11 cellular contexts compared by ENCODE assay signal in genomic region chr6:137978252-137978896, GRCh38.
DNase-seq lines count a peak whose midpoint lies in the region; ATAC-seq and TF ChIP-seq lines count a peak whose summit lies in the region.
"Had no signal": no experiment of that assay in that cellular context is flagged by ENCODE, and none has a peak within 500 bp of the region (broad histone marks: within the 10 kb centered on the region; RNA-seq: fewer than 3 reads in every experiment).

No MANE protein-coding gene starts in this region.

- H4K20me1 ChIP-seq in PC-9 (ENCODE audit: insufficient read depth): no peaks in the 10 kb centered on the region

- BruUV-seq in PC-9 (replicated peaks; lab: Mats Ljungman, UMichigan): no TSS peak

- no peaks in the 10 kb centered on the region for H3K79me2 ChIP-seq in PC-9 (ENCODE audit: low read depth)

- no peaks in the 10 kb centered on the region for H3K9me2 ChIP-seq in PC-9 (ENCODE audit: insufficient read depth)

- H3K4me3 ChIP-seq in PC-9: peak overlapping the region; percentile 23; the same call in 1 of the 2 replicates
- H3K4me3 ChIP-seq: spleen, testis had no signal

- DNase-seq in NCI-H2171 treated with DMSO at 0.1 percent for 48 hours (lab: John Stamatoyannopoulos, UW) (peak; percentile 31), NCI-H2171 (lab: John Stamatoyannopoulos, UW) (no peak), PC-9 (peak; percentile 58 to 99), immature natural killer cell (no peak), activated gamma-delta T cell treated with Interleukin-2 at 50 U/mL for 16 hours (no peak)
- no peak for DNase-seq in NK-92 treated with Interleukin-12 subunit alpha and Interleukin-12 subunit beta, amount 100 ng/mL, for 24 hours (lab: John Stamatoyannopoulos, UW)
- DNase-seq: 8988T, spleen, testis had no signal

- peak overlapping the region; percentile 64 for H3K4me2 ChIP-seq in PC-9

- H3K27ac ChIP-seq in PC-9: peak overlapping the region; percentile 83
- H3K27ac ChIP-seq: spleen, testis had no signal

- H3K9me3 Mint-ChIP-seq in immature natural killer cell: peaks cover 0 to 2% (median 0%) of the 10 kb centered on the region in 6 donors

- H2AFZ ChIP-seq in PC-9: peak overlapping the region; percentile 30

- peak overlapping the region in 4 of 6 donors; percentile 38 to 100 (median 84) for H3K27ac Mint-ChIP-seq in immature natural killer cell

- H3K9me3 ChIP-seq in PC-9 (ENCODE audit: insufficient read depth, low read depth): no peaks in the 10 kb centered on the region
- H3K9me3 ChIP-seq: spleen, testis had no signal

- H3K27me3 Mint-ChIP-seq in immature natural killer cell (ENCODE audit: low read depth in 3 of 3): peaks cover 3 to 12% (median 8%) of the 10 kb centered on the region in 3 donors

- intact Hi-C loops in PC-9 (cut with micrococcal nuclease; ENCODE audit: unreplicated experiment): loop anchor here (1.0 to 10.0 kb wide), 5 partner anchors 23 to 901 kb away; no protein-coding TSS in a partner anchor

- CTCF ChIA-PET in PC-9 (lab: Charles Lee): interaction anchor here (0.6 kb wide), 2 partner anchors 28 to 1733 kb away, joined by 3 to 5 read pairs; no protein-coding TSS in a partner anchor

- POLR2A ChIA-PET in PC-9 (lab: Charles Lee; ENCODE audit: unreplicated experiment): interaction anchor here (0.7 kb wide), 1 partner anchor 803 kb away, joined by 4 read pairs; no protein-coding TSS in a partner anchor

- no peaks in the 10 kb centered on the region for H3K27me3 ChIP-seq in PC-9 (ENCODE audit: insufficient read depth, low read depth)
- H3K27me3 ChIP-seq: spleen, testis had no signal

- H3K36me3 Mint-ChIP-seq in immature natural killer cell: peaks cover 0 to 7% (median 0%) of the 10 kb centered on the region in 3 donors

- H3K4me3 Mint-ChIP-seq in immature natural killer cell: no peak overlapping the region

- TF ChIP-seq CTCF in PC-9 (conservative IDR thresholded peaks at IDR 0.05): no peak

- ATAC-seq in GM21381 (IDR thresholded peaks at IDR 0.05; ENCODE audit: unreplicated experiment) (peak; percentile 49), HG02970 (IDR thresholded peaks at IDR 0.05; ENCODE audit: low FRiP score, unreplicated experiment) (no peak)

- peaks cover 30% of the 10 kb centered on the region for H3F3A ChIP-seq in PC-9 (ENCODE audit: insufficient read depth, low read depth)

- H3K4me1 ChIP-seq in PC-9 (replicated peaks; ENCODE audit: insufficient read depth): peaks cover 36% of the 10 kb centered on the region
- H3K4me1 ChIP-seq: testis had no signal

- peaks cover 51 to 53% of the 10 kb centered on the region in 2 donors for H3K4me1 Mint-ChIP-seq in immature natural killer cell

- no peaks in the 10 kb centered on the region for H3K36me3 ChIP-seq in PC-9 (ENCODE audit: low read depth)
- H3K36me3 ChIP-seq: spleen had no signal

Comparison
In these comparisons a context has a peak if more than half of its experiments do, and no peak if none do; other contexts are left out.
1. DNase-seq: peak in NCI-H2171 treated with DMSO at 0.1 percent for 48 hours (single experiment) and PC-9 (2 of 2); none in NCI-H2171 (single experiment), immature natural killer cell (0 of 3), NK-92 treated with Interleukin-12 subunit alpha and Interleukin-12 subunit beta, amount 100 ng/mL, for 24 hours (single experiment) and activated gamma-delta T cell treated with Interleukin-2 at 50 U/mL for 16 hours (single experiment).